ENCODE assay signal across 13 cellular contexts in genomic region chr16:69706256-69706974, GRCh38. TPM values are rescaled to one million over a fixed set of nuclear protein-coding genes. Genes with fewer than 3 reads are reported as not detected.
DNase-seq lines count a peak whose midpoint lies in the region; ATAC-seq and TF ChIP-seq lines count a peak whose summit lies in the region.
"Had no signal": no experiment of that assay in that cellular context is flagged by ENCODE, and none has a peak within 500 bp of the region (broad histone marks: within the 10 kb centered on the region; RNA-seq: fewer than 3 reads in every experiment).

No MANE protein-coding gene starts in this region.

- DNase-seq in Right ventricle myocardium inferior (ENCODE audit: missing footprints) (no peak), right atrium auricular region (ENCODE audit: low spot score) (no peak), SK-N-MC (ENCODE audit: low read depth, low spot score) (no peak), iris pigment epithelial cell (ENCODE audit: low read depth) (peak; percentile 40), endothelial cell (ENCODE audit: low spot score) (no peak), colonic mucosa (no peak)
- no peak for DNase-seq in effector memory CD4-positive, alpha-beta T cell
- DNase-seq in activated CD4-positive, alpha-beta T cell treated with anti-CD3 and anti-CD28 coated beads for 48 hours: no peak
- DNase-seq: hippocampal formation; NCI-H2081 treated with DMSO at 0.1 percent for 48 hours; stimulated activated CD4-positive, alpha-beta T cell treated with anti-CD3 and anti-CD28 coated beads, Interleukin-4, amount 100 ng/mL, for 4 hours had no signal

- H3K36me3 Mint-ChIP-seq in endothelial cell (ENCODE audit: low read depth, unreplicated experiment): peaks cover 12% of the 10 kb centered on the region

- no peak overlapping the region for H3K27ac Mint-ChIP-seq in endothelial cell (ENCODE audit: unreplicated experiment)
- H3K27ac Mint-ChIP-seq: memory B cell had no signal

- H3K27ac ChIP-seq in right atrium auricular region (no peak overlapping the region), SK-N-MC (peak overlapping the region; percentile 19; the same call in 1 of the 2 replicates), colonic mucosa (no peak overlapping the region)
- H3K27ac ChIP-seq in effector memory CD4-positive, alpha-beta T cell (ENCODE audit: insufficient read depth, low read length, poor library complexity, severe bottlenecking): no peak overlapping the region
- H3K27ac ChIP-seq: BLaER1 had no signal

- no peaks in the 10 kb centered on the region for H3K27me3 ChIP-seq in right atrium auricular region
- no peaks in the 10 kb centered on the region for H3K27me3 ChIP-seq in colonic mucosa
- no peaks in the 10 kb centered on the region for H3K27me3 ChIP-seq in effector memory CD4-positive, alpha-beta T cell (replicated peaks; ENCODE audit: control insufficient read depth, insufficient read depth, low read length, poor library complexity, severe bottlenecking)
- H3K27me3 ChIP-seq: BLaER1 had no signal

- H3K4me1 ChIP-seq in right atrium auricular region: peaks cover 0 to 5% of the 10 kb centered on the region in 2 donors
- H3K4me1 ChIP-seq in colonic mucosa: no peaks in the 10 kb centered on the region
- no peaks in the 10 kb centered on the region for H3K4me1 ChIP-seq in effector memory CD4-positive, alpha-beta T cell (ENCODE audit: control insufficient read depth, insufficient read depth, low read length, poor library complexity, severe bottlenecking)
- H3K4me1 ChIP-seq: BLaER1 had no signal

- H3K4me3 Mint-ChIP-seq in endothelial cell (ENCODE audit: unreplicated experiment): no peak overlapping the region
- H3K4me3 Mint-ChIP-seq: memory B cell had no signal

- H3K9ac ChIP-seq in SK-N-MC (ENCODE audit: insufficient read length) (no peak overlapping the region), colonic mucosa (ENCODE audit: low read depth in 2 of 2, low read length in 2 of 2) (no peak overlapping the region)
- H3K9ac ChIP-seq: BLaER1 had no signal

- H3K9me3 Mint-ChIP-seq in endothelial cell (ENCODE audit: unreplicated experiment): no peaks in the 10 kb centered on the region
- H3K9me3 Mint-ChIP-seq: memory B cell had no signal

- H3K4me1 Mint-ChIP-seq in endothelial cell (ENCODE audit: unreplicated experiment): no peaks in the 10 kb centered on the region
- H3K4me1 Mint-ChIP-seq: memory B cell had no signal

- H3K4me3 ChIP-seq in right atrium auricular region (no peak overlapping the region), SK-N-MC (no peak overlapping the region), colonic mucosa (no peak overlapping the region)
- no peak overlapping the region for H3K4me3 ChIP-seq in effector memory CD4-positive, alpha-beta T cell (ENCODE audit: insufficient read depth, low read depth, low read length, poor library complexity, severe bottlenecking)
- H3K4me3 ChIP-seq: BLaER1 had no signal

- intact Hi-C loops in Right ventricle myocardium inferior (cut with DNase I) (no loop called here), colonic mucosa (cut with DNase I) (loop anchor here (5.0 kb wide), 1 partner anchor 309 kb away; no protein-coding TSS in a partner anchor)

- TF ChIP-seq CTCF in right atrium auricular region (IDR thresholded peaks at IDR 0.05) (no peak), endothelial cell (IDR thresholded peaks at IDR 0.05; ENCODE audit: unreplicated experiment) (no peak), colonic mucosa (IDR thresholded peaks at IDR 0.05) (no peak)

- peak; percentile 72 for ATAC-seq in Right ventricle myocardium inferior

- H3K27me3 Mint-ChIP-seq in endothelial cell (ENCODE audit: unreplicated experiment): no peaks in the 10 kb centered on the region
- H3K27me3 Mint-ChIP-seq: memory B cell had no signal

- H3K9me3 ChIP-seq in right atrium auricular region (no peaks in the 10 kb centered on the region), SK-N-MC (ENCODE audit: low read depth, low read length) (no peaks in the 10 kb centered on the region), colonic mucosa (no peaks in the 10 kb centered on the region)
- H3K9me3 ChIP-seq in effector memory CD4-positive, alpha-beta T cell (ENCODE audit: control insufficient read depth, low read length): no peaks in the 10 kb centered on the region
- H3K9me3 ChIP-seq: BLaER1 had no signal

- H3K36me3 ChIP-seq in right atrium auricular region (no peaks in the 10 kb centered on the region), SK-N-MC (ENCODE audit: insufficient read depth, low read length) (peaks cover 4% of the 10 kb centered on the region; the same call in 1 of the 2 replicates), colonic mucosa (no peaks in the 10 kb centered on the region)
- no peaks in the 10 kb centered on the region for H3K36me3 ChIP-seq in effector memory CD4-positive, alpha-beta T cell (ENCODE audit: control insufficient read depth, insufficient read depth, low read length)

RNA-seq across cellular contexts. Expression of gene NQO1, which starts 19.9 kb away (rescaled TPM):
- total RNA-seq in Right ventricle myocardium inferior (48.0 TPM), right atrium auricular region (10 to 100 TPM; 41.8 to 62.9 TPM), endothelial cell (ENCODE audit: unreplicated experiment) (29.1 TPM), colonic mucosa (100 to 1,000 TPM in 1 of 2 donors, 10 to 100 TPM in 1; 94.6 to 134 TPM)

RNA-seq across cellular contexts. Expression of gene NOB1, which starts 48.3 kb away (rescaled TPM):
- total RNA-seq in Right ventricle myocardium inferior: 15.9 TPM
- 10 to 100 TPM; 12.9 to 22.2 TPM for total RNA-seq in right atrium auricular region
- total RNA-seq in endothelial cell (ENCODE audit: unreplicated experiment): 46.8 TPM
- total RNA-seq in colonic mucosa: 10 to 100 TPM; 36.3 to 45.8 TPM

RNA-seq across cellular contexts. Expression of gene WWP2, which starts 55.7 kb away (rescaled TPM):
- 24.8 TPM for total RNA-seq in Right ventricle myocardium inferior
- 10 to 100 TPM; 16.1 to 21.2 TPM for total RNA-seq in right atrium auricular region
- 35.3 TPM for total RNA-seq in endothelial cell (ENCODE audit: unreplicated experiment)
- total RNA-seq in colonic mucosa: 100 to 1,000 TPM in 1 of 2 donors, 10 to 100 TPM in 1; 73.2 to 102 TPM
